In genomic region chrX:147173586-147173985, GRCh38 we compare ENCODE assay signal across 26 cellular contexts.
"Had no signal": no experiment of that assay in that cellular context is flagged by ENCODE, and none has a peak within 500 bp of the region (broad histone marks: within the 10 kb centered on the region; RNA-seq: fewer than 3 reads in every experiment).

No MANE protein-coding gene starts in this region.

- H3K9me3 ChIP-seq: left lung, lower lobe of right lung, ovary, prostate gland, suprapubic skin, tibial nerve, vagina had no signal

- ATAC-seq: left colon; left lung; lower lobe of right lung; natural killer cell; right cardiac atrium; sciatic nerve; stimulated activated effector memory CD8-positive, alpha-beta T cell treated with anti-CD3 and anti-CD28 coated beads, Interleukin-12 subunit alpha, Interleukin-12 subunit beta, amount 100 ng/mL, for 72 hours had no signal

- H3K27ac ChIP-seq: left lung, lower lobe of right lung, neural progenitor cell, ovary, prostate gland, spleen, suprapubic skin, tibial nerve, upper lobe of left lung, vagina had no signal

- DNase-seq: hypothalamus; immature natural killer cell; kidney; left colon; left lung; lower lobe of right lung; mammary epithelial cell; mesendoderm; naive B cell; natural killer cell; nephron progenitor cell; ovary; retina; right cardiac atrium; small intestine; spleen; stimulated activated CD4-positive, alpha-beta T cell treated with anti-CD3 and anti-CD28 coated beads, Interleukin-4, amount 100 ng/mL, for 24 hours; stimulated activated naive CD4-positive, alpha-beta T cell; upper lobe of left lung had no signal

- H3K4me3 ChIP-seq: left lung, lower lobe of right lung, neural progenitor cell, ovary, prostate gland, spleen, suprapubic skin, tibial nerve, upper lobe of left lung, vagina had no signal

- H3K4me2 ChIP-seq: neural progenitor cell had no signal

- H3K4me1 ChIP-seq: left lung, lower lobe of right lung, prostate gland, spleen, suprapubic skin, tibial nerve, upper lobe of left lung, vagina had no signal

- H2AFZ ChIP-seq: neural progenitor cell had no signal

- H3K9ac ChIP-seq: neural progenitor cell had no signal

- H3K27me3 ChIP-seq: left lung, neural progenitor cell, ovary, spleen, suprapubic skin, tibial nerve, upper lobe of left lung, vagina had no signal

- H3K36me3 ChIP-seq: left lung, lower lobe of right lung, ovary, prostate gland, spleen, suprapubic skin, tibial nerve, upper lobe of left lung, vagina had no signal
